In the genomic region with DNA sequence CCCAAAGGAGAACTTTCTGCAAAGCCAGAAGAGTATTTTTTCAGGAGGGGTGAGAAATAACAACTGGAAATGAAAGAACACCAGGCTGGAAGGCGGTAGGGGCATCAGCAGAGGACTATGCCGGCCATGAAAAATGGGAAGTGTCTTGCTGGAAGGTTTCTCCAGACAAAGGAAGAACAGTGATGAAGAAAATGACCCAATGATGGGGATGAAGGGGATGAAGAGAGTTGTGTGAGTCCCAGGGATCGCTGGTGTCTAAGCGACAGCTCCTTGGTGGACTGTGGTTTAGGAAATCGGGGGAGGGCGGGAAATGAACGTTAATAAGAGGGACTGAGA, we compare ENCODE assay signal across 8 cellular contexts. TPM values are rescaled to one million over a fixed set of nuclear protein-coding genes. Genes with fewer than 3 reads are reported as not detected.
DNase-seq lines count a peak whose midpoint lies in the region; ATAC-seq and TF ChIP-seq lines count a peak whose summit lies in the region.

No MANE protein-coding gene starts in this region.

- H3K4me3 ChIP-seq in HAP-1 (peak overlapping the region; percentile 35), RWPE2 (ENCODE audit: severe bottlenecking) (peak overlapping the region; percentile 17), fibroblast of mammary gland (ENCODE audit: control insufficient read depth, low read depth, low read length) (peak overlapping the region; percentile 35), gastrocnemius medialis (peak overlapping the region; percentile 44 to 51 (median 49))

- no peaks in the 10 kb centered on the region for H3K36me3 ChIP-seq in HAP-1 (replicated peaks)
- H3K36me3 ChIP-seq in RWPE2 (ENCODE audit: low read depth): no peaks in the 10 kb centered on the region
- no peaks in the 10 kb centered on the region for H3K36me3 ChIP-seq in gastrocnemius medialis

- DNase-seq in HAP-1 (ENCODE audit: low spot score in 2 of 2) (no peak), RWPE2 (ENCODE audit: low spot score) (no peak), fibroblast of mammary gland (ENCODE audit: low read depth) (no peak), gastrocnemius medialis (no peak)
- no peak for DNase-seq in effector CD4-positive, alpha-beta T cell
- DNase-seq in stimulated activated CD8-positive, alpha-beta memory T cell treated with anti-CD3 and anti-CD28 coated beads, Interleukin-4, amount 100 ng/mL, for 48 hours: no peak

- TF ChIP-seq CTCF in RWPE2 (IDR thresholded peaks at IDR 0.05; ENCODE audit: poor library complexity, severe bottlenecking) (no peak), fibroblast of mammary gland (conservative IDR thresholded peaks at IDR 0.05; ENCODE audit: control insufficient read depth, insufficient read depth, low read depth, low read length) (no peak), gastrocnemius medialis (IDR thresholded peaks at IDR 0.05 in 4 of 5, conservative IDR thresholded peaks at IDR 0.05 in 1 of 5) (no peak)

- intact Hi-C loops in gastrocnemius medialis (cut with DNase I; ENCODE audit: low total_unique reads): no loop called here

- in situ Hi-C loops in HAP-1 (cut with MboI; ENCODE audit: low sequenced_read_pairs) (no loop called here), gastrocnemius medialis (cut with MboI; ENCODE audit: low sequenced_read_pairs in 4 of 4) (loop anchor here in 1 of 4 donors (25.0 kb wide), 1 partner anchor 221 kb away; no protein-coding TSS in a partner anchor)

- ATAC-seq in RWPE2 (ENCODE audit: low read depth): no peak
- no peak for ATAC-seq in gastrocnemius medialis
- no peak for ATAC-seq in HG02885 (IDR thresholded peaks at IDR 0.05; ENCODE audit: poor library complexity, unreplicated experiment)
- no peak for ATAC-seq in GM19324 (IDR thresholded peaks at IDR 0.05; ENCODE audit: low FRiP score, unreplicated experiment)

- H3K9me3 ChIP-seq in HAP-1 (no peaks in the 10 kb centered on the region), RWPE2 (ENCODE audit: severe bottlenecking) (no peaks in the 10 kb centered on the region), gastrocnemius medialis (no peaks in the 10 kb centered on the region)

- TF ChIP-seq POLR2A in gastrocnemius medialis (IDR thresholded peaks at IDR 0.05): no peak

- peaks cover 5% of the 10 kb centered on the region for H3K27me3 ChIP-seq in HAP-1 (ENCODE audit: low read depth)
- H3K27me3 ChIP-seq in RWPE2 (ENCODE audit: insufficient read depth, poor library complexity, severe bottlenecking): no peaks in the 10 kb centered on the region
- H3K27me3 ChIP-seq in gastrocnemius medialis: peaks cover 37 to 50% (median 40%) of the 10 kb centered on the region in 3 donors

- H3K27ac ChIP-seq in RWPE2 (ENCODE audit: poor library complexity, severe bottlenecking) (no peak overlapping the region), gastrocnemius medialis (no peak overlapping the region)

- H3K4me1 ChIP-seq in HAP-1: peaks cover 19% of the 10 kb centered on the region
- H3K4me1 ChIP-seq in RWPE2 (ENCODE audit: insufficient read depth, poor library complexity, severe bottlenecking): no peaks in the 10 kb centered on the region
- H3K4me1 ChIP-seq in gastrocnemius medialis: peaks cover 0 to 10% of the 10 kb centered on the region in 2 donors

RNA-seq across cellular contexts. Expression of gene TTLL6, which starts 0.6 kb away (rescaled TPM):
- under 1 TPM in 2 of 4 donors, not detected in 2; 0.10 TPM for total RNA-seq in gastrocnemius medialis

RNA-seq across cellular contexts. Expression of gene CALCOCO2, which starts 14.4 kb away (rescaled TPM):
- total RNA-seq in gastrocnemius medialis: 100 to 1,000 TPM; 104 to 237 (median 132) TPM
